ENCODE assay signal across 33 cellular contexts in genomic region chrX:4175221-4175620, GRCh38.
A peak's percentile ranks its signal among the peaks of the same experiment; 100 is the strongest.
DNase-seq lines count a peak whose midpoint lies in the region; FAIRE-seq and TF ChIP-seq lines count a peak whose summit lies in the region.
"Had no signal": no experiment of that assay in that cellular context is flagged by ENCODE, and none has a peak within 500 bp of the region (broad histone marks: within the 10 kb centered on the region; RNA-seq: fewer than 3 reads in every experiment).

No MANE protein-coding gene starts in this region.

- no peak overlapping the region for H3K27ac Mint-ChIP-seq in astrocyte (ENCODE audit: unreplicated experiment)
- H3K27ac Mint-ChIP-seq: B cell; CD14-positive monocyte; CD4-positive, alpha-beta T cell; CD4-positive, CD25-positive, alpha-beta regulatory T cell; CD8-positive, alpha-beta memory T cell; CD8-positive, alpha-beta T cell had no signal

- peak; percentile 74 for FAIRE-seq in astrocyte (lab: Jason Lieb, UNC)
- FAIRE-seq: A204.1, A549, D721Med had no signal

- H3K4me3 ChIP-seq in Karpas-422 (ENCODE audit: low read length) (peak overlapping the region; percentile 38), astrocyte (ENCODE audit: insufficient read depth, low read depth, low read length) (no peak overlapping the region), hepatocyte (no peak overlapping the region)
- H3K4me3 ChIP-seq: A549; BLaER1; BLaER1 treated with 17β-estradiol and CSF1 and Interleukin-3, amounts not matched to agents 10 nM and 100 nM had no signal

- no peaks in the 10 kb centered on the region for H3K27me3 Mint-ChIP-seq in astrocyte (ENCODE audit: low read depth, unreplicated experiment)
- H3K27me3 Mint-ChIP-seq: B cell; CD4-positive, alpha-beta memory T cell; CD4-positive, alpha-beta T cell; CD4-positive, CD25-positive, alpha-beta regulatory T cell; CD8-positive, alpha-beta memory T cell had no signal

- H3K27ac ChIP-seq in Karpas-422 (ENCODE audit: low read length): peak overlapping the region; percentile 100
- no peak overlapping the region for H3K27ac ChIP-seq in astrocyte (ENCODE audit: low read depth, low read length)
- no peak overlapping the region for H3K27ac ChIP-seq in hepatocyte
- H3K27ac ChIP-seq: 22Rv1; A549; BLaER1; BLaER1 treated with 17β-estradiol and CSF1 and Interleukin-3, amounts not matched to agents 10 nM and 100 nM; C4-2B had no signal

- H3K36me3 ChIP-seq in Karpas-422 (ENCODE audit: insufficient read depth, low read length): peaks cover 15% of the 10 kb centered on the region; the same call in 1 of the 2 replicates
- H3K36me3 ChIP-seq in astrocyte (ENCODE audit: insufficient read depth, low read length): no peaks in the 10 kb centered on the region
- H3K36me3 ChIP-seq in hepatocyte (replicated peaks; ENCODE audit: insufficient read depth, low read depth): no peaks in the 10 kb centered on the region
- H3K36me3 ChIP-seq: BE2C; BLaER1; BLaER1 treated with 17β-estradiol and CSF1 and Interleukin-3, amounts not matched to agents 10 nM and 100 nM had no signal

- no peaks in the 10 kb centered on the region for H3K36me3 Mint-ChIP-seq in astrocyte (ENCODE audit: low read depth, unreplicated experiment)
- H3K36me3 Mint-ChIP-seq: CD14-positive monocyte; CD4-positive, alpha-beta memory T cell; CD4-positive, CD25-positive, alpha-beta regulatory T cell; CD8-positive, alpha-beta memory T cell; CD8-positive, alpha-beta T cell had no signal

- DNase-seq in Karpas-422 (peak; percentile 92), astrocyte (ENCODE audit: low read depth) (no peak), AG08396 (ENCODE audit: low spot score) (no peak), hepatocyte (ENCODE audit: low spot score) (no peak)
- DNase-seq: 8988T; ACHN; AML-193; BE2C; C1 segment of cervical spinal cord; Caco-2; Calu3; CD4-positive, alpha-beta memory T cell; CD4-positive, alpha-beta T cell; CD4-positive, CD25-positive, alpha-beta regulatory T cell; CD8-positive, alpha-beta memory T cell; CD8-positive, alpha-beta T cell; COR-L47; DMS 273 treated with DMSO at 0.1 percent for 48 hours; DMS153; DMS53; DMS79; DMS79 treated with DMSO at 0.1 percent for 48 hours; DND-41; EL had no signal

- no peak for TF ChIP-seq CTCF in astrocyte (IDR thresholded peaks at IDR 0.05; ENCODE audit: insufficient read depth, low read depth, low read length)
- no peak for TF ChIP-seq CTCF in hepatocyte (IDR thresholded peaks at IDR 0.05; ENCODE audit: poor library complexity)

- H3K9ac ChIP-seq in Karpas-422 (ENCODE audit: low read length): peak overlapping the region; percentile 42
- no peak overlapping the region for H3K9ac ChIP-seq in astrocyte (ENCODE audit: low read length)
- H3K9ac ChIP-seq: BLaER1; BLaER1 treated with 17β-estradiol and CSF1 and Interleukin-3, amounts not matched to agents 10 nM and 100 nM had no signal

- H3K27me3 ChIP-seq in Karpas-422 (ENCODE audit: low read length): no peaks in the 10 kb centered on the region
- no peaks in the 10 kb centered on the region for H3K27me3 ChIP-seq in astrocyte (ENCODE audit: insufficient read depth, low read length)
- H3K27me3 ChIP-seq in hepatocyte: no peaks in the 10 kb centered on the region
- H3K27me3 ChIP-seq: BE2C; BLaER1; BLaER1 treated with 17β-estradiol and CSF1 and Interleukin-3, amounts not matched to agents 10 nM and 100 nM had no signal

- H2AFZ ChIP-seq in Karpas-422 (ENCODE audit: low read length) (no peak overlapping the region), astrocyte (ENCODE audit: low read depth, low read length) (no peak overlapping the region), hepatocyte (no peak overlapping the region)

- WGBS in hepatocyte (ENCODE audit: low lambda C conversion rate, missing lambda C conversion rate): 94% methylated on average over 3 of the region's 3 CpGs

- H3K4me2 ChIP-seq in Karpas-422 (ENCODE audit: low read depth, low read length, poor library complexity, severe bottlenecking): peak overlapping the region; percentile 71
- no peak overlapping the region for H3K4me2 ChIP-seq in astrocyte (ENCODE audit: low read length)
- no peak overlapping the region for H3K4me2 ChIP-seq in hepatocyte
- H3K4me2 ChIP-seq: A549; BLaER1; BLaER1 treated with 17β-estradiol and CSF1 and Interleukin-3, amounts not matched to agents 10 nM and 100 nM had no signal

- H3K79me2 ChIP-seq in Karpas-422 (ENCODE audit: low read length) (no peaks in the 10 kb centered on the region), astrocyte (ENCODE audit: insufficient read depth, low read length) (no peaks in the 10 kb centered on the region), hepatocyte (no peaks in the 10 kb centered on the region)

- H4K20me1 ChIP-seq in Karpas-422 (ENCODE audit: insufficient read depth, low read depth, low read length) (no peaks in the 10 kb centered on the region), astrocyte (ENCODE audit: insufficient read depth, low read length) (no peaks in the 10 kb centered on the region), hepatocyte (ENCODE audit: insufficient read depth, poor library complexity, severe bottlenecking) (no peaks in the 10 kb centered on the region)
- H4K20me1 ChIP-seq: BLaER1; BLaER1 treated with 17β-estradiol and CSF1 and Interleukin-3, amounts not matched to agents 10 nM and 100 nM had no signal

- no peaks in the 10 kb centered on the region for H3K9me2 ChIP-seq in Karpas-422 (replicated peaks; ENCODE audit: insufficient read depth, low read length)
- no peaks in the 10 kb centered on the region for H3K9me2 ChIP-seq in hepatocyte (replicated peaks; ENCODE audit: insufficient read depth)

- H3K9me3 Mint-ChIP-seq in astrocyte (ENCODE audit: unreplicated experiment): no peaks in the 10 kb centered on the region
- H3K9me3 Mint-ChIP-seq: CD4-positive, alpha-beta T cell had no signal

- H3K9me3 ChIP-seq in Karpas-422 (ENCODE audit: low read length): peaks cover 13% of the 10 kb centered on the region; the same call in 1 of the 2 replicates
- H3K9me3 ChIP-seq in astrocyte (ENCODE audit: insufficient read depth, low read depth, low read length): no peaks in the 10 kb centered on the region
- no peaks in the 10 kb centered on the region for H3K9me3 ChIP-seq in hepatocyte (ENCODE audit: low read depth)
- H3K9me3 ChIP-seq: A549, BE2C, Caco-2 had no signal

- H3K4me1 ChIP-seq in Karpas-422 (ENCODE audit: low read length) (peaks cover 81% of the 10 kb centered on the region), astrocyte (ENCODE audit: insufficient read depth, low read length) (no peaks in the 10 kb centered on the region), hepatocyte (ENCODE audit: insufficient read depth) (no peaks in the 10 kb centered on the region)
- H3K4me1 ChIP-seq: A549; BE2C; BLaER1; BLaER1 treated with 17β-estradiol and CSF1 and Interleukin-3, amounts not matched to agents 10 nM and 100 nM; Caco-2 had no signal

- H3K4me1 Mint-ChIP-seq in astrocyte (ENCODE audit: low read depth, unreplicated experiment): no peaks in the 10 kb centered on the region
- H3K4me1 Mint-ChIP-seq: B cell; CD14-positive monocyte; CD4-positive, alpha-beta memory T cell; CD4-positive, CD25-positive, alpha-beta regulatory T cell; CD8-positive, alpha-beta memory T cell had no signal

- H3K4me3 Mint-ChIP-seq in astrocyte (ENCODE audit: unreplicated experiment): no peak overlapping the region
- H3K4me3 Mint-ChIP-seq: B cell; CD14-positive monocyte; CD4-positive, alpha-beta memory T cell; CD4-positive, alpha-beta T cell; CD4-positive, CD25-positive, alpha-beta regulatory T cell; CD8-positive, alpha-beta memory T cell; CD8-positive, alpha-beta T cell had no signal
